ENCODE assay signal across 7 cellular contexts in genomic region chr7:44732971-44733370, GRCh38. TPM values are rescaled to one million over a fixed set of nuclear protein-coding genes. Genes with fewer than 3 reads are reported as not detected.
A peak's percentile ranks its signal among the peaks of the same experiment; 100 is the strongest.
DNase-seq lines count a peak whose midpoint lies in the region; ATAC-seq, FAIRE-seq and TF ChIP-seq lines count a peak whose summit lies in the region.
"Not testable (repeated sequence)": the region's sequence is repeated elsewhere in the genome, so short reads cannot be mapped to it uniquely, and the experiment has no call there.

No MANE protein-coding gene starts in this region.

- H3K4me3 ChIP-seq in HCT116 (replicated peaks in 1 of 2; ENCODE audit: low read depth in 1 of 2, low read length in 2 of 2); keratinocyte (ENCODE audit: control insufficient read depth in 2 of 3, extremely low read depth in 1 of 3, insufficient read depth in 2 of 3, low read depth in 1 of 3, low read length in 3 of 3); spleen: not testable (repeated sequence)

- not testable (repeated sequence) for H3K9me1 ChIP-seq in keratinocyte (ENCODE audit: control insufficient read depth, extremely low read depth, insufficient read depth, low read length)

- H3K79me2 ChIP-seq in HCT116 (ENCODE audit: insufficient read depth, low read length); keratinocyte (ENCODE audit: control insufficient read depth, insufficient read depth, low read length): not testable (repeated sequence)

- H3K27ac Mint-ChIP-seq in T-helper 17 cell (peak overlapping the region; percentile 32), MCF 10A (ENCODE audit: low read depth, unreplicated experiment) (peak overlapping the region; percentile 80)

- WGBS in spleen, 5 donors, result 90 to 95% (median 92%) methylated on average over 6 of the region's 6 CpGs

- H3K9me3 Mint-ChIP-seq in MCF 10A (ENCODE audit: unreplicated experiment), result not testable (repeated sequence)

- H3K27ac ChIP-seq in HCT116 (ENCODE audit: low read depth, low read length) (peak overlapping the region; percentile 93), RWPE1 (peak overlapping the region; percentile 88), keratinocyte (ENCODE audit: control insufficient read depth, insufficient read depth, low read length) (peak overlapping the region; percentile 34)
- H3K27ac ChIP-seq in spleen, result not testable (repeated sequence)

- not testable (repeated sequence) for H3K9me2 ChIP-seq in HCT116 (ENCODE audit: insufficient read depth)

- dilution Hi-C loops in keratinocyte (cut with MboI; ENCODE audit: extremely low pct_ligation_motif_present, low sequenced_read_pairs), result not testable (repeated sequence)

- intact Hi-C loops in HCT116 (cut with micrococcal nuclease), result loop anchor here (5.0 kb wide), 1 partner anchor 96 kb away; no protein-coding TSS in a partner anchor
- intact Hi-C loops in MCF 10A (cut with micrococcal nuclease); spleen (cut with DNase I; ENCODE audit: low total_unique reads): not testable (repeated sequence)

- TF ChIP-seq RAD21 in HCT116 (IDR thresholded peaks at IDR 0.05; ENCODE audit: low read depth), result not testable (repeated sequence)

- DNase-seq in HCT116 (ENCODE audit: low read depth, low spot score); RWPE1 (ENCODE audit: low spot score); T-helper 17 cell; MCF 10A (ENCODE audit: unreplicated experiment); keratinocyte (ENCODE audit: low read depth, low spot score): not testable (repeated sequence)
- peak; percentile 60 for DNase-seq in M059J (ENCODE audit: low read depth)
- DNase-seq in spleen, result peak; percentile 1

- not testable (repeated sequence) for H3K27me3 Mint-ChIP-seq in T-helper 17 cell; MCF 10A (ENCODE audit: insufficient read depth, unreplicated experiment)

- H3K36me3 Mint-ChIP-seq in T-helper 17 cell (ENCODE audit: low read depth); MCF 10A (ENCODE audit: insufficient read depth, unreplicated experiment): not testable (repeated sequence)

- not testable (repeated sequence) for H2AFZ ChIP-seq in HCT116 (ENCODE audit: low read depth, low read length, poor library complexity, severe bottlenecking); keratinocyte (ENCODE audit: control insufficient read depth, low read length)

- H3K4me2 ChIP-seq in HCT116 (ENCODE audit: low read length), result peak overlapping the region; percentile 80
- not testable (repeated sequence) for H3K4me2 ChIP-seq in keratinocyte (ENCODE audit: control insufficient read depth, extremely low read depth, insufficient read depth, low read depth, low read length)

- FAIRE-seq in keratinocyte (lab: Jason Lieb, UNC), result not testable (repeated sequence)

- not testable (repeated sequence) for TF ChIP-seq POLR2A in HCT116 (IDR thresholded peaks at IDR 0.05; ENCODE audit: borderline replicate concordance, extremely low read depth, insufficient read depth, insufficient read length); spleen (IDR thresholded peaks at IDR 0.05)

- not testable (repeated sequence) for H3K27me3 ChIP-seq in HCT116 (ENCODE audit: insufficient read depth, low read length); keratinocyte (ENCODE audit: control insufficient read depth, extremely low read depth, insufficient read depth, low read length); spleen (replicated peaks in 1 of 7)

- RAD21 ChIA-PET in HCT116 (lab: Charles Lee; ENCODE audit: low non-redundant PET in 1 of 2, low total read pairs in 2 of 2, uncharacterized antibody in 2 of 2, unreplicated experiment in 2 of 2), result interaction anchor here (0.6 to 0.7 kb wide), 3 partner anchors 14 to 403 kb away, joined by 3 to 4 read pairs (median 4); no protein-coding TSS in a partner anchor

- BruUV-seq in HCT116 (replicated peaks; lab: Mats Ljungman, UMichigan); MCF 10A (replicated peaks; lab: Mats Ljungman, UMichigan): not testable (repeated sequence)

- H3K9ac ChIP-seq in HCT116 (ENCODE audit: low read length); keratinocyte (ENCODE audit: control insufficient read depth, extremely low read depth, insufficient read depth, low read length): not testable (repeated sequence)

- H3K9me3 ChIP-seq in HCT116 (ENCODE audit: control insufficient read depth in 1 of 2, insufficient read depth in 1 of 2, low read depth in 1 of 2, low read length in 2 of 2); T-helper 17 cell (ENCODE audit: control insufficient read depth, low read length, poor library complexity, severe bottlenecking); keratinocyte (ENCODE audit: control insufficient read depth, low read depth, low read length); spleen: not testable (repeated sequence)

- not testable (repeated sequence) for H3K4me3 Mint-ChIP-seq in T-helper 17 cell; MCF 10A (ENCODE audit: unreplicated experiment)

- TF ChIP-seq CTCF in HCT116 (IDR thresholded peaks at IDR 0.05 in 2 of 3, conservative IDR thresholded peaks at IDR 0.05 in 1 of 3; ENCODE audit: borderline replicate concordance in 1 of 3, insufficient read depth in 1 of 3, low read depth in 2 of 3, low read length in 2 of 3); RWPE1 (conservative IDR thresholded peaks at IDR 0.05; ENCODE audit: low read depth); MCF 10A (IDR thresholded peaks at IDR 0.05; ENCODE audit: unreplicated experiment); keratinocyte (optimal IDR thresholded peaks at IDR 0.05 in 1 of 3, IDR thresholded peaks at IDR 0.05 in 1 of 3, conservative IDR thresholded peaks at IDR 0.05 in 1 of 3; ENCODE audit: extremely low read depth in 1 of 3, insufficient read depth in 2 of 3, low read length in 3 of 3); spleen (IDR thresholded peaks at IDR 0.05 in 8 of 11, conservative IDR thresholded peaks at IDR 0.05 in 3 of 11): not testable (repeated sequence)

- POLR2A ChIA-PET in HCT116 (lab: Charles Lee), result interaction anchor here (0.6 kb wide), 1 partner anchor 15 kb away, joined by 3 read pairs; no protein-coding TSS in a partner anchor
- POLR2A ChIA-PET in RWPE1 (lab: Yijun Ruan, JAX; ENCODE audit: low non-redundant PET), result interaction anchor here (0.7 kb wide), 1 partner anchor 21 kb away, joined by 5 read pairs; no protein-coding TSS in a partner anchor
- POLR2A ChIA-PET in MCF 10A (lab: Yijun Ruan, JAX), result not testable (repeated sequence)

- not testable (repeated sequence) for H4K20me1 ChIP-seq in HCT116 (ENCODE audit: insufficient read depth); keratinocyte (ENCODE audit: control insufficient read depth, extremely low read depth, insufficient read depth, low read length)

- H3K4me1 Mint-ChIP-seq in T-helper 17 cell, result not testable (repeated sequence)
- H3K4me1 Mint-ChIP-seq in MCF 10A (ENCODE audit: insufficient read depth, unreplicated experiment), result peaks cover 20% of the 10 kb centered on the region

- H3K36me3 ChIP-seq in HCT116 (ENCODE audit: control insufficient read depth in 1 of 2, insufficient read depth in 2 of 2, low read length in 2 of 2); keratinocyte (ENCODE audit: control insufficient read depth in 2 of 2, extremely low read depth in 1 of 2, insufficient read depth in 2 of 2, low read length in 2 of 2); spleen: not testable (repeated sequence)

- H3K4me1 ChIP-seq in HCT116 (ENCODE audit: control insufficient read depth in 1 of 2, insufficient read depth in 2 of 2, low read length in 2 of 2) (peaks cover 22 to 70% of the 10 kb centered on the region in 2 experiments), keratinocyte (ENCODE audit: control insufficient read depth, extremely low read depth, insufficient read depth, low read length) (peaks cover 22% of the 10 kb centered on the region), spleen (peaks cover 0 to 15% (median 3%) of the 10 kb centered on the region in 6 donors)

- CTCF ChIA-PET in HCT116 (lab: Charles Lee), result interaction anchor here (0.7 kb wide), 1 partner anchor 660 kb away, joined by 3 read pairs; no protein-coding TSS in a partner anchor
- CTCF ChIA-PET in RWPE1 (lab: Yijun Ruan, JAX); MCF 10A (lab: Yijun Ruan, JAX): not testable (repeated sequence)

- ATAC-seq in HCT116, T-helper 17 cell: not testable (repeated sequence)

RNA-seq across cellular contexts. Expression of gene ZMIZ2, which starts 15.7 kb away (rescaled TPM):
- total RNA-seq in HCT116 (2021; ENCODE audit: unreplicated experiment) (91.3 TPM), T-helper 17 cell (100 to 1,000 TPM; 117 to 171 TPM), MCF 10A (2022) (94.4 and 100 TPM in 2 replicates), spleen (100 to 1,000 TPM in 4 of 7 donors, 10 to 100 TPM in 3; 35.6 to 160 (median 125) TPM)
- 60.1 and 62.7 TPM in 2 replicates for polyA plus RNA-seq in HCT116 (2012)
- total RNA-seq in M059J (2014; rRNA removed; shearing (Covaris generic)), result 6.2 and 11.4 TPM in 2 replicates
- polyA plus RNA-seq in keratinocyte (3.2 to 5.4 TPM (median 4.7 TPM) in 3 replicates), spleen (10 to 100 TPM; 27.7 to 95.7 (median 64.5) TPM)
- 9.1 TPM for polyA plus RNA-seq in keratinocyte (2011; ENCODE audit: low read depth)
- 2.0 and 4.4 TPM in 2 replicates for polyA plus RNA-seq in keratinocyte (2011; cell fraction: cytosol; rRNA removed)
- 30.8 and 44.3 TPM in 2 replicates for polyA plus RNA-seq in keratinocyte (2011; cell fraction: nucleus; rRNA removed)
- polyA plus RNA-seq in keratinocyte (2012; ENCODE audit: low replicate concordance), result 19.4 TPM in 2 replicates
- 9.7 to 19.9 TPM (median 10.2 TPM) in 3 replicates for polyA minus RNA-seq in keratinocyte
- 12.1 TPM for polyA minus RNA-seq in keratinocyte (2011; cell fraction: cytosol; rRNA and poly(A)+ RNA removed)
- polyA minus RNA-seq in keratinocyte (2011; cell fraction: nucleus; rRNA and poly(A)+ RNA removed), result 14.4 and 17.2 TPM in 2 replicates
